16 cellular contexts compared by ENCODE assay signal in the genomic region with DNA sequence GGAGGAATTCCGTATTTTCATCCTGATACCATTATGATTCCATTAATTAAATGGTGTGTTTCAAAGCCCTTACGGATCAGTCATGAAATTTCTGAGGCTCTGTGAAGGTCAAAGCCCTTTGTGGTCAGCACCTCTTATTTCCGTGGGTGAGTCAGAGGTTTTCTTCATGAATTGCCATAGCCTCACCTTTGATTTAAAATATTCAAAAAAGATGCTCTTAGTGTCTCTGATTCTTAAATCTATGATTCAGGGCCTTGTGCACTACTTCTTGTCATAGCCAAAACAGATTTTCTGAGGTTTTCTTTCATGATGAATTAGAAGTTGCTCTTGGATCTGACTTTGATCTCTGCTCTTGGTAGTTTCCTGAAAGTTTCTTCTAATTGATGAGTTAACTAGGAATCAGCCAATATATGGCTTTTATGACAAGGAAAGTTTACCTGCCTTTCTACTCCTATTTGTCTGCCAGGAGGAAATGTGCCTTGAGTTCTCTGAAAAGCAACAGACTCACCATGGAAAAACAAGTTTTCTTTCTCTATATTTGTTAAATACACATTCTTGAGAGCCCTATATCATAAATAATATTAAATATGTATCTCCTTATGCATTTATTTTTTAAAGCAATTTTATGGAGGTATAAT.
DNase-seq lines count a peak whose midpoint lies in the region; ATAC-seq and TF ChIP-seq lines count a peak whose summit lies in the region.
"Had no signal": no experiment of that assay in that cellular context is flagged by ENCODE, and none has a peak within 500 bp of the region (broad histone marks: within the 10 kb centered on the region; RNA-seq: fewer than 3 reads in every experiment).

No MANE protein-coding gene starts in this region.

- no peak overlapping the region for H2BK12ac ChIP-seq in mesenchymal stem cell (ENCODE audit: low read length in 2 of 2)

- H3K36me3 ChIP-seq in mammary epithelial cell (ENCODE audit: insufficient read depth, low read length) = no peaks in the 10 kb centered on the region
- no peaks in the 10 kb centered on the region for H3K36me3 ChIP-seq in mesenchymal stem cell (ENCODE audit: control insufficient read depth in 1 of 2, insufficient read depth in 2 of 2, low read depth in 1 of 2, low read length in 2 of 2)
- H3K36me3 ChIP-seq: esophagus squamous epithelium had no signal

- H3K27ac ChIP-seq in mammary epithelial cell (ENCODE audit: insufficient read depth, low read depth, low read length) (peak overlapping the region; percentile 83), mesenchymal stem cell (ENCODE audit: low read length, poor library complexity, severe bottlenecking) (no peak overlapping the region)
- H3K27ac ChIP-seq: esophagus squamous epithelium had no signal

- no peak overlapping the region for H2BK5ac ChIP-seq in mesenchymal stem cell (ENCODE audit: low read depth, low read length, poor library complexity, severe bottlenecking)

- intact Hi-C loops in mammary epithelial cell (cut with micrococcal nuclease) = no loop called here
- intact Hi-C loops in Right ventricle myocardium inferior (cut with DNase I) = no loop called here

- no peak overlapping the region for H3K14ac ChIP-seq in mesenchymal stem cell (ENCODE audit: low read length in 2 of 2)

- no peaks in the 10 kb centered on the region for H3K79me2 ChIP-seq in mammary epithelial cell (ENCODE audit: insufficient read depth, low read length)

- H3K9ac ChIP-seq in mammary epithelial cell (ENCODE audit: insufficient read depth, low read length) (no peak overlapping the region), mesenchymal stem cell (ENCODE audit: low read length) (peak overlapping the region; percentile 66)

- H3K27me3 Mint-ChIP-seq in WTC11 (ENCODE audit: low read depth) = peaks cover 39% of the 10 kb centered on the region

- H3K4me1 ChIP-seq in mammary epithelial cell (ENCODE audit: insufficient read depth, low read length) (peaks cover 24% of the 10 kb centered on the region), mesenchymal stem cell (ENCODE audit: control insufficient read depth, insufficient read depth, low read depth, low read length) (peaks cover 2% of the 10 kb centered on the region)
- H3K4me1 ChIP-seq: esophagus squamous epithelium had no signal

- no peaks in the 10 kb centered on the region for H3K27me3 ChIP-seq in mammary epithelial cell (ENCODE audit: insufficient read depth, low read length)
- no peaks in the 10 kb centered on the region for H3K27me3 ChIP-seq in mesenchymal stem cell (ENCODE audit: control insufficient read depth in 1 of 2, insufficient read depth in 1 of 2, low read length in 2 of 2)
- H3K27me3 ChIP-seq: esophagus squamous epithelium had no signal

- no peak overlapping the region for H3K23ac ChIP-seq in mesenchymal stem cell (ENCODE audit: low read length in 2 of 2)

- H3K4me3 Mint-ChIP-seq in WTC11 = no peak overlapping the region
- H3K4me3 Mint-ChIP-seq: CD4-positive, alpha-beta memory T cell; naive thymus-derived CD4-positive, alpha-beta T cell; T-helper 2 cell treated with Interferon-gamma antibody and Interleukin-4, amounts not matched to agents 5 μg/mL and 100 μg/mL, for 36 hours had no signal

- no peak for ATAC-seq in Right ventricle myocardium inferior
- ATAC-seq in WTC11 = no peak
- ATAC-seq: naive thymus-derived CD4-positive, alpha-beta T cell had no signal

- DNase-seq in EH (ENCODE audit: low read depth) (peak; percentile 71), NCI-H226 (peak; percentile 55), mammary epithelial cell (peak; percentile 80), mesenchymal stem cell (peak; percentile 22), Right ventricle myocardium inferior (ENCODE audit: missing footprints) (no peak), middle frontal gyrus (ENCODE audit: extremely low spot score, low spot score) (no peak), WTC11 (ENCODE audit: low spot score) (no peak), NOMO-1 treated with dmso at 0.1 percent for 144 hours (lab: John Stamatoyannopoulos, UW; ENCODE audit: unreplicated experiment) (no peak)
- DNase-seq: activated CD4-positive, alpha-beta T cell treated with anti-CD3 and anti-CD28 coated beads, Interleukin-2, amount 50 U/mL, for 48 hours; activated gamma-delta T cell treated with Interleukin-2 at 50 U/mL for 16 hours; CD4-positive, alpha-beta memory T cell; esophagus squamous epithelium; naive thymus-derived CD4-positive, alpha-beta T cell; NCI-H1048; substantia nigra had no signal

- no peak overlapping the region for H2BK15ac ChIP-seq in mesenchymal stem cell (ENCODE audit: low read depth, poor library complexity, severe bottlenecking)

- H3K9me3 ChIP-seq in mammary epithelial cell (replicated peaks; ENCODE audit: insufficient read depth, low read length) = no peaks in the 10 kb centered on the region
- H3K9me3 ChIP-seq in mesenchymal stem cell (ENCODE audit: control insufficient read depth, low read length) = peaks cover 20% of the 10 kb centered on the region

- H2AK5ac ChIP-seq in mesenchymal stem cell (ENCODE audit: low read length, severe bottlenecking) = no peak overlapping the region

- dilution Hi-C loops in mammary epithelial cell (cut with HindIII; ENCODE audit: low sequenced_read_pairs) = no loop called here

- no peak overlapping the region for H4K8ac ChIP-seq in mesenchymal stem cell (ENCODE audit: low read length)

- H3K4me1 Mint-ChIP-seq in WTC11 = peaks cover 28% of the 10 kb centered on the region
- H3K4me1 Mint-ChIP-seq: naive thymus-derived CD4-positive, alpha-beta T cell had no signal

- peaks cover 26% of the 10 kb centered on the region for H3K9me3 Mint-ChIP-seq in WTC11

- H3K18ac ChIP-seq in mesenchymal stem cell (ENCODE audit: low read depth in 1 of 2, low read length in 2 of 2) = no peak overlapping the region

- CTCF ChIA-PET in mammary epithelial cell (lab: Charles Lee; ENCODE audit: low non-redundant PET) (no interaction called here), WTC11 (lab: Charles Lee) (no interaction called here)

- H2BK120ac ChIP-seq in mesenchymal stem cell (ENCODE audit: low read depth, low read length) = no peak overlapping the region

- no peak overlapping the region for H4K91ac ChIP-seq in mesenchymal stem cell (ENCODE audit: low read length)

- TF ChIP-seq CTCF in mammary epithelial cell (conservative IDR thresholded peaks at IDR 0.05 in 1 of 2, IDR thresholded peaks at IDR 0.05 in 1 of 2; ENCODE audit: extremely low read depth in 1 of 2, insufficient read depth in 1 of 2, low read depth in 1 of 2, low read length in 2 of 2) = no peak
- no peak for TF ChIP-seq CTCF in WTC11 (IDR thresholded peaks at IDR 0.05)

- WGBS in mammary epithelial cell (ENCODE audit: low coverage, missing lambda C conversion rate) = 25% methylated on average over 3 of the region's 3 CpGs
- 44% methylated on average over 2 of the region's 3 CpGs for WGBS in mesenchymal stem cell

- H3K4me2 ChIP-seq in mammary epithelial cell (ENCODE audit: insufficient read depth, low read depth, low read length) (peak overlapping the region; percentile 56), mesenchymal stem cell (ENCODE audit: low read length, poor library complexity, severe bottlenecking) (no peak overlapping the region)

- H3K4me3 ChIP-seq in mammary epithelial cell (replicated peaks in 1 of 3; ENCODE audit: insufficient read depth in 1 of 3, low read depth in 2 of 3, low read length in 3 of 3) (no peak overlapping the region), mesenchymal stem cell (ENCODE audit: insufficient read depth in 1 of 2, low read depth in 1 of 2, low read length in 2 of 2) (no peak overlapping the region)
- H3K4me3 ChIP-seq: esophagus squamous epithelium had no signal

- H3K79me1 ChIP-seq in mesenchymal stem cell (replicated peaks; ENCODE audit: low read length, poor library complexity, severe bottlenecking) = no peaks in the 10 kb centered on the region

- in situ Hi-C loops in mammary epithelial cell (cut with MboI; ENCODE audit: low sequenced_read_pairs in 2 of 2) = no loop called here

- peaks cover 19% of the 10 kb centered on the region for H3K36me3 Mint-ChIP-seq in WTC11
- H3K36me3 Mint-ChIP-seq: CD4-positive, alpha-beta memory T cell had no signal

- no peaks in the 10 kb centered on the region for H4K20me1 ChIP-seq in mammary epithelial cell (ENCODE audit: insufficient read depth, low read length)

- no TSS peak for BruUV-seq in mammary epithelial cell (replicated peaks; lab: Mats Ljungman, UMichigan)

- H2AFZ ChIP-seq in mammary epithelial cell (ENCODE audit: low read depth, low read length) (peak overlapping the region; percentile 29), mesenchymal stem cell (ENCODE audit: low read depth, low read length) (no peak overlapping the region)

- no peak overlapping the region for H3K27ac Mint-ChIP-seq in WTC11
- H3K27ac Mint-ChIP-seq: CD4-positive, alpha-beta memory T cell; naive thymus-derived CD4-positive, alpha-beta T cell; T-helper 2 cell treated with Interferon-gamma antibody and Interleukin-4, amounts not matched to agents 5 μg/mL and 100 μg/mL, for 36 hours had no signal

- no peak overlapping the region for H3K4ac ChIP-seq in mesenchymal stem cell (ENCODE audit: low read depth in 1 of 2, low read length in 2 of 2)

- POLR2A ChIA-PET in WTC11 (lab: Charles Lee) = no interaction called here

TF ChIP-seq in WTC11, 78 proteins besides CTCF, POLR2A, EP300 and RAD21 (continues in another document):
- no peak for TF ChIP-seq PRRX2 (CRISPR knock-in tag; IDR thresholded peaks at IDR 0.05)
- TF ChIP-seq SP1 (CRISPR knock-in tag; conservative IDR thresholded peaks at IDR 0.05) = no peak
- no peak for TF ChIP-seq NR3C1 (CRISPR knock-in tag; conservative IDR thresholded peaks at IDR 0.05; ENCODE audit: low read depth)
- no peak for TF ChIP-seq FOXJ3 (CRISPR knock-in tag; IDR thresholded peaks at IDR 0.05; ENCODE audit: borderline replicate concordance)
- no peak for TF ChIP-seq RELA (CRISPR knock-in tag; IDR thresholded peaks at IDR 0.05; ENCODE audit: borderline replicate concordance)
- TF ChIP-seq GTF2I (CRISPR knock-in tag; conservative IDR thresholded peaks at IDR 0.05) = no peak
- TF ChIP-seq NFYB (CRISPR knock-in tag; conservative IDR thresholded peaks at IDR 0.05; ENCODE audit: low read depth) = no peak
- no peak for TF ChIP-seq ETV6 (CRISPR knock-in tag; IDR thresholded peaks at IDR 0.05)
- TF ChIP-seq, protein P1, sequence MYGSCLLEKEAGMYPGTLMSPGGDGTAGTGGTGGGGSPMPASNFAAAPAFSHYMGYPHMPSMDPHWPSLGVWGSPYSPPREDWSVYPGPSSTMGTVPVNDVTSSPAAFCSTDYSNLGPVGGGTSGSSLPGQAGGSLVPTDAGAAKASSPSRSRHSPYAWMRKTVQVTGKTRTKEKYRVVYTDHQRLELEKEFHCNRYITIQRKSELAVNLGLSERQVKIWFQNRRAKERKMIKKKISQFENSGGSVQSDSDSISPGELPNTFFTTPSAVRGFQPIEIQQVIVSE (CRISPR knock-in tag; IDR thresholded peaks at IDR 0.05; ENCODE audit: borderline replicate concordance) = no peak
- TF ChIP-seq SOX15 (CRISPR knock-in tag; IDR thresholded peaks at IDR 0.05) = no peak

Comparison
In these comparisons a context has a peak if more than half of its experiments do, and no peak if none do; other contexts are left out.
1. DNase-seq: peak in EH (single experiment), NCI-H226 (single experiment), mammary epithelial cell (single experiment) and mesenchymal stem cell (single experiment); none in Right ventricle myocardium inferior (single experiment), middle frontal gyrus (single experiment), WTC11 (single experiment) and NOMO-1 treated with dmso at 0.1 percent for 144 hours (single experiment).